ENCODE assay signal across 2 cellular contexts in genomic region chr5:173928871-173929574, GRCh38.
TF ChIP-seq lines count a peak whose summit lies in the region.

No MANE protein-coding gene starts in this region.

TF ChIP-seq in GM23338, 12 proteins besides CTCF, POLR2A, EP300 and RAD21:
- no peak for TF ChIP-seq JUNB (IDR thresholded peaks at IDR 0.05; ENCODE audit: unreplicated experiment)
- TF ChIP-seq STAT1 (IDR thresholded peaks at IDR 0.05; ENCODE audit: unreplicated experiment), result no peak
- TF ChIP-seq NANOG (IDR thresholded peaks at IDR 0.05; ENCODE audit: borderline replicate concordance), result no peak
- no peak for TF ChIP-seq ZNF114 (CRISPR knock-in tag; IDR thresholded peaks at IDR 0.05)
- TF ChIP-seq EZH2 (IDR thresholded peaks at IDR 0.05; ENCODE audit: low read depth, unreplicated experiment), result no peak
- no peak for TF ChIP-seq CREB1 (CRISPR knock-in tag; IDR thresholded peaks at IDR 0.05; ENCODE audit: low read depth)
- no peak for TF ChIP-seq ETS1 (IDR thresholded peaks at IDR 0.05)
- TF ChIP-seq POLR2AphosphoS5 (IDR thresholded peaks at IDR 0.05; ENCODE audit: low read depth), result no peak
- no peak for TF ChIP-seq EZH2phosphoT487 (IDR thresholded peaks at IDR 0.05; ENCODE audit: unreplicated experiment)
- no peak for TF ChIP-seq REST (IDR thresholded peaks at IDR 0.05; ENCODE audit: unreplicated experiment)

TF ChIP-seq in GM12878, 131 proteins besides CTCF, POLR2A, EP300 and RAD21:
- no peak for TF ChIP-seq MEF2B (IDR thresholded peaks at IDR 0.05; ENCODE audit: partially characterized antibody, poor library complexity, severe bottlenecking)
- TF ChIP-seq LARP7 (IDR thresholded peaks at IDR 0.05), result no peak
- no peak for TF ChIP-seq HDAC6 (IDR thresholded peaks at IDR 0.05; ENCODE audit: unreplicated experiment)
- TF ChIP-seq HDAC2 (IDR thresholded peaks at IDR 0.05), result no peak
- peak; percentile 67 for TF ChIP-seq NR2F1 (conservative IDR thresholded peaks at IDR 0.05)
- no peak for TF ChIP-seq BACH1 (IDR thresholded peaks at IDR 0.05; ENCODE audit: borderline replicate concordance)
- no peak for TF ChIP-seq CEBPB (IDR thresholded peaks at IDR 0.05; ENCODE audit: borderline replicate concordance in 1 of 2, low read depth in 2 of 2, low read length in 2 of 2)
- no peak for TF ChIP-seq ZNF217 (IDR thresholded peaks at IDR 0.05)
- TF ChIP-seq PKNOX1 (IDR thresholded peaks at IDR 0.05), result no peak
- no peak for TF ChIP-seq ZZZ3 (IDR thresholded peaks at IDR 0.05; ENCODE audit: control insufficient read depth, insufficient read length, low read depth)
- no peak for TF ChIP-seq NR2C2 (IDR thresholded peaks at IDR 0.05; ENCODE audit: borderline replicate concordance, control insufficient read depth, insufficient read length, low read depth)
- TF ChIP-seq SMAD5 (IDR thresholded peaks at IDR 0.05; ENCODE audit: low read depth), result no peak
- no peak for TF ChIP-seq TARDBP (IDR thresholded peaks at IDR 0.05; ENCODE audit: borderline replicate concordance)
- no peak for TF ChIP-seq DPF2 (IDR thresholded peaks at IDR 0.05)
- peak; percentile 45 to 49; a peak in 2 of 4 replicates for TF ChIP-seq IKZF2 (IDR thresholded peaks at IDR 0.05)
- TF ChIP-seq ETV6 (conservative IDR thresholded peaks at IDR 0.05 in 1 of 2, IDR thresholded peaks at IDR 0.05 in 1 of 2; ENCODE audit: borderline replicate concordance in 1 of 2, low read depth in 1 of 2), result no peak
- no peak for TF ChIP-seq CUX1 (IDR thresholded peaks at IDR 0.05; ENCODE audit: insufficient replicate concordance, low read depth, low read length)
- no peak for TF ChIP-seq NRF1 (conservative IDR thresholded peaks at IDR 0.05; ENCODE audit: low read depth, low read length)
- TF ChIP-seq ZBTB11 (CRISPR knock-in tag; IDR thresholded peaks at IDR 0.05), result no peak
- TF ChIP-seq MYC (IDR thresholded peaks at IDR 0.05; ENCODE audit: insufficient read depth, insufficient read length, insufficient replicate concordance, low read length, severe bottlenecking), result no peak
- peak; percentile 23; the same call in 1 of the 2 replicates for TF ChIP-seq NBN (IDR thresholded peaks at IDR 0.05)
- TF ChIP-seq TCF7 (IDR thresholded peaks at IDR 0.05; ENCODE audit: borderline replicate concordance), result no peak
- peak; percentile 34; the same call in 1 of the 2 replicates for TF ChIP-seq IKZF1 (conservative IDR thresholded peaks at IDR 0.05)
- peak; percentile 67; the same call in 1 of the 2 replicates for TF ChIP-seq MTA2 (IDR thresholded peaks at IDR 0.05; ENCODE audit: low read depth)
- TF ChIP-seq NKRF (conservative IDR thresholded peaks at IDR 0.05), result no peak
- TF ChIP-seq EED (IDR thresholded peaks at IDR 0.05; ENCODE audit: low read depth), result no peak
- TF ChIP-seq CBFB (IDR thresholded peaks at IDR 0.05; ENCODE audit: low read depth), result no peak
